Comparison of ENCODE assay signal across 37 cellular contexts in genomic region chr3:64892664-64893309, GRCh38.
"Had no signal": no experiment of that assay in that cellular context is flagged by ENCODE, and none has a peak within 500 bp of the region (broad histone marks: within the 10 kb centered on the region; RNA-seq: fewer than 3 reads in every experiment).

No MANE protein-coding gene starts in this region.

- FAIRE-seq: TTC549 had no signal

- H3K27ac Mint-ChIP-seq: activated B cell treated with CpG ODN at 0.5 μM for 24 hours; activated CD4-positive, alpha-beta memory T cell treated with anti-CD3 and anti-CD28 coated beads for 36 hours; activated naive CD4-positive, alpha-beta T cell treated with anti-CD3 and anti-CD28 coated beads, Interleukin-2, amount 10 ng/mL, durations not matched to agents 7 days and 5 days; activated naive CD8-positive, alpha-beta T cell; activated naive CD8-positive, alpha-beta T cell treated with anti-CD3 and anti-CD28 coated beads, Interleukin-2, amount 50 U/mL, for 24 hours; brain; T-helper 1 cell treated with Interleukin-12 subunit alpha and Interleukin-12 subunit beta and Interleukin-4 antibody, amounts not matched to agents 30 μg/mL and 1 μg/mL, for 36 hours; T-helper 2 cell treated with Interferon-gamma antibody and Interleukin-4, amounts not matched to agents 5 μg/mL and 100 μg/mL, for 36 hours had no signal

- H3K36me3 Mint-ChIP-seq: activated CD4-positive, alpha-beta memory T cell treated with anti-CD3 and anti-CD28 coated beads for 36 hours; activated naive CD4-positive, alpha-beta T cell treated with anti-CD3 and anti-CD28 coated beads, Interleukin-2, amount 10 ng/mL, durations not matched to agents 7 days and 5 days; activated naive CD8-positive, alpha-beta T cell; brain had no signal

- H3K36me3 ChIP-seq: MG63, Peyer's patch, SJSA1 had no signal

- H3K9ac ChIP-seq: SK-N-SH had no signal

- H3K4me3 ChIP-seq: MG63, Peyer's patch, SJSA1 had no signal

- H3K9me3 ChIP-seq: MG63, Peyer's patch, SJSA1, SK-N-SH had no signal

- H3K4me1 ChIP-seq: Peyer's patch, SJSA1 had no signal

- H3K4me3 Mint-ChIP-seq: activated B cell treated with CpG ODN at 0.5 μM for 24 hours; activated CD4-positive, alpha-beta memory T cell treated with anti-CD3 and anti-CD28 coated beads for 36 hours; activated naive CD4-positive, alpha-beta T cell treated with anti-CD3 and anti-CD28 coated beads, Interleukin-2, amount 10 ng/mL, durations not matched to agents 7 days and 5 days; activated naive CD8-positive, alpha-beta T cell; activated naive CD8-positive, alpha-beta T cell treated with anti-CD3 and anti-CD28 coated beads, Interleukin-2, amount 50 U/mL, for 24 hours; brain; T-helper 1 cell treated with Interleukin-12 subunit alpha and Interleukin-12 subunit beta and Interleukin-4 antibody, amounts not matched to agents 30 μg/mL and 1 μg/mL, for 36 hours; T-helper 2 cell treated with Interferon-gamma antibody and Interleukin-4, amounts not matched to agents 5 μg/mL and 100 μg/mL, for 36 hours had no signal

- H3K27ac ChIP-seq: Peyer's patch, SJSA1 had no signal

- H3K4me2 ChIP-seq: SK-N-SH had no signal

- DNase-seq: activated B cell treated with CpG ODN at 0.5 μM for 24 hours; activated CD4-positive, alpha-beta memory T cell treated with anti-CD3 and anti-CD28 coated beads for 36 hours; activated CD4-positive, alpha-beta T cell treated with anti-CD3 and anti-CD28 coated beads for 4 hours; activated CD4-positive, alpha-beta T cell treated with anti-CD3 and anti-CD28 coated beads, Interleukin-2, amount 50 U/mL, for 1 hour; activated CD4-positive, CD25-positive, alpha-beta regulatory T cell treated with anti-CD3 and anti-CD28 coated beads, Interleukin-2, amount 50 U/mL, for 72 hours; activated CD8-positive, alpha-beta memory T cell treated with anti-CD3 and anti-CD28 coated beads, Interleukin-2, amount 50 U/mL, for 4 hours; activated effector memory CD4-positive, alpha-beta T cell treated with Interleukin-2 at 50 U/mL for 16 hours; activated naive CD4-positive, alpha-beta T cell treated with anti-CD3 and anti-CD28 coated beads, Interleukin-2, amount 10 ng/mL, durations not matched to agents 7 days and 5 days; activated naive CD8-positive, alpha-beta T cell treated with anti-CD3 and anti-CD28 coated beads, Interleukin-2, amount 50 U/mL, for 24 hours; activated T-cell treated with anti-CD3 and anti-CD28 coated beads for 4 hours; activated T-cell treated with anti-CD3 and anti-CD28 coated beads, Interleukin-2, amount 50 U/mL, for 48 hours; anterior cingulate cortex; Kasumi-1; KG1; MG63; NCI-H1048; NCI-H1105 treated with DMSO at 0.1 percent for 48 hours; NCI-H1436; NCI-H1694; NCI-H1930; NCI-H2081 treated with DMSO at 0.1 percent for 48 hours; NCI-H2171; NCI-H510A; NCI-H526; NCI-H748 treated with DMSO at 0.1 percent for 48 hours; NK-92 treated with Interleukin-12 subunit alpha and Interleukin-12 subunit beta, amount 100 ng/mL, for 24 hours; PC-3; Peyer's patch; RPMI8226; SHP77 treated with DMSO at 0.1 percent for 48 hours; SK-N-SH had no signal

- ATAC-seq: activated naive CD8-positive, alpha-beta T cell treated with anti-CD3 and anti-CD28 coated beads, Interleukin-2, amount 50 U/mL, for 24 hours; PC-3 had no signal

- H3K9me3 Mint-ChIP-seq: activated B cell treated with CpG ODN at 0.5 μM for 24 hours; activated CD4-positive, alpha-beta memory T cell treated with anti-CD3 and anti-CD28 coated beads for 36 hours; brain; T-helper 2 cell treated with Interferon-gamma antibody and Interleukin-4, amounts not matched to agents 5 μg/mL and 100 μg/mL, for 36 hours had no signal

- H3K27me3 ChIP-seq: MG63, Peyer's patch, SJSA1 had no signal

- H3K27me3 Mint-ChIP-seq: activated B cell treated with CpG ODN at 0.5 μM for 24 hours; activated CD4-positive, alpha-beta memory T cell treated with anti-CD3 and anti-CD28 coated beads for 36 hours; activated naive CD4-positive, alpha-beta T cell treated with anti-CD3 and anti-CD28 coated beads, Interleukin-2, amount 10 ng/mL, durations not matched to agents 7 days and 5 days; activated naive CD8-positive, alpha-beta T cell; activated naive CD8-positive, alpha-beta T cell treated with anti-CD3 and anti-CD28 coated beads, Interleukin-2, amount 50 U/mL, for 24 hours; brain had no signal

- H3K4me1 Mint-ChIP-seq: activated B cell treated with CpG ODN at 0.5 μM for 24 hours; activated naive CD4-positive, alpha-beta T cell treated with anti-CD3 and anti-CD28 coated beads, Interleukin-2, amount 10 ng/mL, durations not matched to agents 7 days and 5 days; activated naive CD8-positive, alpha-beta T cell treated with anti-CD3 and anti-CD28 coated beads, Interleukin-2, amount 50 U/mL, for 24 hours had no signal
